ENCODE assay signal across 8 cellular contexts in genomic region chr2:54455584-54456525, GRCh38. TPM values are rescaled to one million over a fixed set of nuclear protein-coding genes. Genes with fewer than 3 reads are reported as not detected.
DNase-seq lines count a peak whose midpoint lies in the region.

Gene SPTBN1, plus strand, starts transcription at chr2:54456327. Its CDS starts 70,092 bp downstream, at chr2:54526419.

- H3K36me3 Mint-ChIP-seq in activated CD4-positive, alpha-beta memory T cell treated with anti-CD3 and anti-CD28 coated beads, Interleukin-2, amount 10 ng/mL, durations not matched to agents 7 days and 5 days (ENCODE audit: low read depth): no peaks in the 10 kb centered on the region

- peaks cover 16% of the 10 kb centered on the region for H3K4me1 Mint-ChIP-seq in activated CD4-positive, alpha-beta memory T cell treated with anti-CD3 and anti-CD28 coated beads, Interleukin-2, amount 10 ng/mL, durations not matched to agents 7 days and 5 days

- H2BK5ac ChIP-seq in mesenchymal stem cell (ENCODE audit: low read depth, low read length, poor library complexity, severe bottlenecking): peak within 1 kb of the TSS; percentile 84

- H2BK12ac ChIP-seq in mesenchymal stem cell (ENCODE audit: low read length in 2 of 2): peak within 1 kb of the TSS; percentile 18 to 99

- H3K36me3 ChIP-seq in H7 (replicated peaks; ENCODE audit: control insufficient read depth, insufficient read depth, low read length) (no peaks in the 10 kb centered on the region), mesenchymal stem cell (ENCODE audit: control insufficient read depth in 1 of 2, insufficient read depth in 2 of 2, low read depth in 1 of 2, low read length in 2 of 2) (no peaks in the 10 kb centered on the region)

- H3K27ac ChIP-seq in mesenchymal stem cell (ENCODE audit: low read length, poor library complexity, severe bottlenecking) (peak within 1 kb of the TSS; percentile 79), substantia nigra (ENCODE audit: low read depth, low read length, poor library complexity, severe bottlenecking) (peak within 1 kb of the TSS; percentile 98)

- peak within 1 kb of the TSS; percentile 87 for H4K91ac ChIP-seq in mesenchymal stem cell (ENCODE audit: low read length)

- H3K18ac ChIP-seq in mesenchymal stem cell (ENCODE audit: low read depth in 1 of 2, low read length in 2 of 2): peak within 1 kb of the TSS; percentile 90 to 99

- peak within 1 kb of the TSS; percentile 67 for H4K8ac ChIP-seq in mesenchymal stem cell (ENCODE audit: low read length)

- peaks cover 2% of the 10 kb centered on the region for H3K79me1 ChIP-seq in mesenchymal stem cell (replicated peaks; ENCODE audit: low read length, poor library complexity, severe bottlenecking)

- H3K4me1 ChIP-seq in mesenchymal stem cell (ENCODE audit: control insufficient read depth, insufficient read depth, low read depth, low read length): peaks cover 5% of the 10 kb centered on the region

- POLR2A ChIA-PET in activated CD4-positive, alpha-beta memory T cell treated with anti-CD3 and anti-CD28 coated beads, Interleukin-2, amount 10 ng/mL, durations not matched to agents 7 days and 5 days (lab: Charles Lee): no interaction called here

- peak within 1 kb of the TSS; percentile 48 for H3K4me3 ChIP-seq in H7 (ENCODE audit: insufficient read depth, low read depth, low read length)
- H3K4me3 ChIP-seq in mesenchymal stem cell (ENCODE audit: insufficient read depth in 1 of 2, low read depth in 1 of 2, low read length in 2 of 2): peak within 1 kb of the TSS; percentile 95 to 97

- WGBS in mesenchymal stem cell: under 1% methylated on average over 45 of the region's 88 CpGs

- peaks cover 49% of the 10 kb centered on the region for H3K27me3 Mint-ChIP-seq in activated CD4-positive, alpha-beta memory T cell treated with anti-CD3 and anti-CD28 coated beads, Interleukin-2, amount 10 ng/mL, durations not matched to agents 7 days and 5 days

- CTCF ChIA-PET in activated CD4-positive, alpha-beta memory T cell treated with anti-CD3 and anti-CD28 coated beads, Interleukin-2, amount 10 ng/mL, durations not matched to agents 7 days and 5 days (lab: Charles Lee): no interaction called here

- no peak within 1 kb of the TSS for H3K27ac Mint-ChIP-seq in activated CD4-positive, alpha-beta memory T cell treated with anti-CD3 and anti-CD28 coated beads, Interleukin-2, amount 10 ng/mL, durations not matched to agents 7 days and 5 days

- peak within 1 kb of the TSS; percentile 78 to 95 for H3K4ac ChIP-seq in mesenchymal stem cell (ENCODE audit: low read depth in 1 of 2, low read length in 2 of 2)

- peak within 1 kb of the TSS; percentile 67 for H2BK120ac ChIP-seq in mesenchymal stem cell (ENCODE audit: low read depth, low read length)

- peak within 1 kb of the TSS; percentile 68 for H2BK15ac ChIP-seq in mesenchymal stem cell (ENCODE audit: low read depth, poor library complexity, severe bottlenecking)

- H3K4me3 Mint-ChIP-seq in activated CD4-positive, alpha-beta memory T cell treated with anti-CD3 and anti-CD28 coated beads, Interleukin-2, amount 10 ng/mL, durations not matched to agents 7 days and 5 days: peak within 1 kb of the TSS; percentile 77

- peak; percentile 64 for DNase-seq in DMS153 treated with DMSO at 0.1 percent for 48 hours (lab: John Stamatoyannopoulos, UW; ENCODE audit: unreplicated experiment)
- DNase-seq in H7: peak; percentile 96
- DNase-seq in NCI-H2171 (lab: John Stamatoyannopoulos, UW): peak; percentile 84
- no peak for DNase-seq in activated CD4-positive, alpha-beta memory T cell treated with anti-CD3 and anti-CD28 coated beads, Interleukin-2, amount 10 ng/mL, durations not matched to agents 7 days and 5 days
- peak; percentile 73 for DNase-seq in epidermal melanocyte (ENCODE audit: insufficient read length, low spot score)
- DNase-seq in mesenchymal stem cell: peak; percentile 93
- DNase-seq in substantia nigra (lab: John Stamatoyannopoulos, UW): peak; percentile 67 to 99 (median 91)
- DNase-seq in GM19240 (ENCODE audit: insufficient read length, low spot score): no peak

- H2AFZ ChIP-seq in mesenchymal stem cell (ENCODE audit: low read depth, low read length): peak within 1 kb of the TSS; percentile 80

- peak within 1 kb of the TSS in 1 of 2 experiments; percentile 93 for H3K14ac ChIP-seq in mesenchymal stem cell (ENCODE audit: low read length in 2 of 2)

- H3K9ac ChIP-seq in mesenchymal stem cell (ENCODE audit: low read length): peak within 1 kb of the TSS; percentile 93

- peak within 1 kb of the TSS; percentile 97 for H3K4me2 ChIP-seq in mesenchymal stem cell (ENCODE audit: low read length, poor library complexity, severe bottlenecking)

- no peak within 1 kb of the TSS for H2AK5ac ChIP-seq in mesenchymal stem cell (ENCODE audit: low read length, severe bottlenecking)

- peak within 1 kb of the TSS in 1 of 2 experiments; percentile 95 for H3K23ac ChIP-seq in mesenchymal stem cell (ENCODE audit: low read length in 2 of 2)

- no peaks in the 10 kb centered on the region for H3K9me3 ChIP-seq in mesenchymal stem cell (ENCODE audit: control insufficient read depth, low read length)

- no peaks in the 10 kb centered on the region for H3K27me3 ChIP-seq in H7 (ENCODE audit: control insufficient read depth, insufficient read depth, low read length)
- H3K27me3 ChIP-seq in mesenchymal stem cell (ENCODE audit: control insufficient read depth in 1 of 2, insufficient read depth in 1 of 2, low read length in 2 of 2): no peaks in the 10 kb centered on the region

- no peaks in the 10 kb centered on the region for H3K9me3 Mint-ChIP-seq in activated CD4-positive, alpha-beta memory T cell treated with anti-CD3 and anti-CD28 coated beads, Interleukin-2, amount 10 ng/mL, durations not matched to agents 7 days and 5 days

RNA-seq across cellular contexts. Expression of gene SPTBN1, which starts in this region (rescaled TPM):
- total RNA-seq in H7 (2014; rRNA removed; shearing (Covaris generic)): 100 and 141 TPM in 2 replicates
- 100 to 1,000 TPM; 112 TPM for total RNA-seq in activated CD4-positive, alpha-beta memory T cell treated with anti-CD3 and anti-CD28 coated beads, Interleukin-2, amount 10 ng/mL, durations not matched to agents 7 days and 5 days
- polyA plus RNA-seq in mesenchymal stem cell (2013, experiment 1 of 2): 97.4 TPM
- 89.2 TPM for polyA plus RNA-seq in mesenchymal stem cell (2013, experiment 2 of 2)

Comparison
In these comparisons a context has a peak if more than half of its experiments do, and no peak if none do; other contexts are left out.
1. DNase-seq: peak in DMS153 treated with DMSO at 0.1 percent for 48 hours (single experiment), H7 (single experiment), NCI-H2171 (single experiment), epidermal melanocyte (single experiment), mesenchymal stem cell (single experiment) and substantia nigra (49 of 49); none in activated CD4-positive, alpha-beta memory T cell treated with anti-CD3 and anti-CD28 coated beads, Interleukin-2, amount 10 ng/mL, durations not matched to agents 7 days and 5 days (single experiment) and GM19240 (single experiment).